In genomic region chr16:46621006-46621629, GRCh38 we compare ENCODE assay signal across 1 cellular context.
TF ChIP-seq lines count a peak whose summit lies in the region.

Gene SHCBP1 (minus strand): TSS chr16:46621379. CDS start chr16:46621359, 20 bp downstream.

TF ChIP-seq in HepG2, 621 proteins besides CTCF, POLR2A, EP300 and RAD21 (continued from another document and continues in another):
- TF ChIP-seq ZNF550 (CRISPR knock-in tag; IDR thresholded peaks at IDR 0.05; ENCODE audit: borderline replicate concordance), result no peak
- no peak for TF ChIP-seq SOX6 (IDR thresholded peaks at IDR 0.05)
- TF ChIP-seq SOX6 (CRISPR knock-in tag; IDR thresholded peaks at IDR 0.05), result peak; percentile 52; the same call in 1 of the 2 replicates
- TF ChIP-seq BCLAF1 (IDR thresholded peaks at IDR 0.05), result no peak
- peak; percentile 52; the same call in 1 of the 2 replicates for TF ChIP-seq ZNF101 (CRISPR knock-in tag; IDR thresholded peaks at IDR 0.05; ENCODE audit: borderline replicate concordance, low read depth)
- TF ChIP-seq ZNF274 (CRISPR knock-in tag; IDR thresholded peaks at IDR 0.05), result peak; percentile 39; the same call in 1 of the 2 replicates
- TF ChIP-seq ZSCAN21 (CRISPR knock-in tag; IDR thresholded peaks at IDR 0.05; ENCODE audit: borderline replicate concordance), result peak; percentile 70; the same call in 1 of the 2 replicates
- TF ChIP-seq MLLT10 (CRISPR knock-in tag; IDR thresholded peaks at IDR 0.05), result no peak
- TF ChIP-seq ZBTB4 (CRISPR knock-in tag; IDR thresholded peaks at IDR 0.05; ENCODE audit: borderline replicate concordance), result peak; percentile 86; the same call in 1 of the 2 replicates
- TF ChIP-seq MEF2D (CRISPR knock-in tag; IDR thresholded peaks at IDR 0.05), result no peak
- peak; percentile 94; the same call in 1 of the 2 replicates for TF ChIP-seq DZIP1 (CRISPR knock-in tag; IDR thresholded peaks at IDR 0.05)
- peak; percentile 78; the same call in 1 of the 2 replicates for TF ChIP-seq MYC (CRISPR knock-in tag; IDR thresholded peaks at IDR 0.05; ENCODE audit: borderline replicate concordance)
- TF ChIP-seq ZBTB40 (IDR thresholded peaks at IDR 0.05), result no peak
- peak; percentile 89 for TF ChIP-seq ZBTB40 (CRISPR knock-in tag; IDR thresholded peaks at IDR 0.05)
- 0 out of 2 replicates have a peak, but pooled peaks have one; percentile 49 for TF ChIP-seq ZNF549 (CRISPR knock-in tag; IDR thresholded peaks at IDR 0.05)
- TF ChIP-seq PHF20 (CRISPR knock-in tag; IDR thresholded peaks at IDR 0.05), result peak; percentile 50; the same call in 1 of the 2 replicates
- TF ChIP-seq PRDM4 (CRISPR knock-in tag; IDR thresholded peaks at IDR 0.05; ENCODE audit: borderline replicate concordance), result no peak
- TF ChIP-seq ZFYVE20 (CRISPR knock-in tag; IDR thresholded peaks at IDR 0.05; ENCODE audit: borderline replicate concordance, low read depth), result peak; percentile 80; the same call in 1 of the 2 replicates
- peak; percentile 99 for TF ChIP-seq SIN3B (IDR thresholded peaks at IDR 0.05; ENCODE audit: low read length)
- no peak for TF ChIP-seq ZSCAN22 (CRISPR knock-in tag; IDR thresholded peaks at IDR 0.05)
- peak; percentile 53 for TF ChIP-seq RFX5 (IDR thresholded peaks at IDR 0.05; ENCODE audit: low read depth, low read length)
- TF ChIP-seq NCOA1 (CRISPR knock-in tag; IDR thresholded peaks at IDR 0.05), result peak; percentile 84
- peak; percentile 74 for TF ChIP-seq ZGPAT (CRISPR knock-in tag; IDR thresholded peaks at IDR 0.05)
- TF ChIP-seq LBX2 (CRISPR knock-in tag; IDR thresholded peaks at IDR 0.05; ENCODE audit: borderline replicate concordance), result no peak; the same call in 1 of the 2 replicates
- TF ChIP-seq ZNF281 (CRISPR knock-in tag; IDR thresholded peaks at IDR 0.05; ENCODE audit: borderline replicate concordance), result no peak
